Comparison of ENCODE assay signal across 13 cellular contexts in genomic region chr11:892106-892505, GRCh38. TPM values are rescaled to one million over a fixed set of nuclear protein-coding genes. Genes with fewer than 3 reads are reported as not detected.
A peak's percentile ranks its signal among the peaks of the same experiment; 100 is the strongest.
DNase-seq lines count a peak whose midpoint lies in the region; ATAC-seq and TF ChIP-seq lines count a peak whose summit lies in the region.
"Had no signal": no experiment of that assay in that cellular context is flagged by ENCODE, and none has a peak within 500 bp of the region (broad histone marks: within the 10 kb centered on the region; RNA-seq: fewer than 3 reads in every experiment).

No MANE protein-coding gene starts in this region.

- H3K9me3 Mint-ChIP-seq in osteocyte (ENCODE audit: unreplicated experiment) = no peaks in the 10 kb centered on the region
- H3K9me3 Mint-ChIP-seq in naive thymus-derived CD8-positive, alpha-beta T cell = no peaks in the 10 kb centered on the region

- peak; percentile 37 for TF ChIP-seq CTCF in astrocyte of the spinal cord (IDR thresholded peaks at IDR 0.05; ENCODE audit: low read depth, low read length)
- TF ChIP-seq CTCF in osteocyte (IDR thresholded peaks at IDR 0.05) = peak; percentile 23

- H3K4me3 ChIP-seq in astrocyte of the spinal cord (ENCODE audit: low read depth, low read length) = no peak overlapping the region
- H3K4me3 ChIP-seq: dorsolateral prefrontal cortex had no signal

- peak; percentile 32 for DNase-seq in NCI-H2227 (lab: John Stamatoyannopoulos, UW; ENCODE audit: unreplicated experiment)
- DNase-seq in NCI-H2227 treated with DMSO at 0.1 percent for 48 hours (lab: John Stamatoyannopoulos, UW) = no peak
- DNase-seq in astrocyte of the spinal cord (ENCODE audit: low read depth, low spot score) = no peak
- DNase-seq in osteocyte (ENCODE audit: extremely low spot score, unreplicated experiment) = no peak
- DNase-seq in naive thymus-derived CD8-positive, alpha-beta T cell = no peak
- no peak for DNase-seq in dedifferentiated amniotic fluid mesenchymal stem cell (ENCODE audit: extremely low spot score)
- DNase-seq: activated CD4-positive, alpha-beta T cell treated with anti-CD3 and anti-CD28 coated beads for 1 hour; activated T-cell treated with anti-CD3 and anti-CD28 coated beads, Interleukin-2, amount 50 U/mL, for 1 hour; dorsolateral prefrontal cortex; Kasumi-1; NCI-H2029; stimulated activated CD4-positive, alpha-beta T cell treated with anti-CD3 and anti-CD28 coated beads, Interleukin-1b, Interleukin-23, amount 100 ng/mL, for 48 hours; SW 1271 had no signal

- ATAC-seq in naive thymus-derived CD8-positive, alpha-beta T cell = no peak

- H3K4me1 Mint-ChIP-seq in osteocyte (ENCODE audit: unreplicated experiment) = peaks cover 1% of the 10 kb centered on the region
- peaks cover 0 to 7% (median 5%) of the 10 kb centered on the region in 4 donors for H3K4me1 Mint-ChIP-seq in naive thymus-derived CD8-positive, alpha-beta T cell

- POLR2A ChIA-PET in naive thymus-derived CD8-positive, alpha-beta T cell (lab: Charles Lee) = no interaction called here

- no peak overlapping the region for H3K27ac Mint-ChIP-seq in osteocyte (ENCODE audit: unreplicated experiment)
- peak overlapping the region in 1 of 10 donors; percentile 34 for H3K27ac Mint-ChIP-seq in naive thymus-derived CD8-positive, alpha-beta T cell

- in situ Hi-C loops in astrocyte of the spinal cord (cut with HindIII; ENCODE audit: low sequenced_read_pairs) = no loop called here

- no peaks in the 10 kb centered on the region for H3K27me3 Mint-ChIP-seq in osteocyte (ENCODE audit: unreplicated experiment)
- no peaks in the 10 kb centered on the region for H3K27me3 Mint-ChIP-seq in naive thymus-derived CD8-positive, alpha-beta T cell

- H3K36me3 Mint-ChIP-seq in osteocyte (ENCODE audit: unreplicated experiment) = peaks cover 7% of the 10 kb centered on the region
- H3K36me3 Mint-ChIP-seq in naive thymus-derived CD8-positive, alpha-beta T cell = peaks cover 0 to 4% (median 0%) of the 10 kb centered on the region in 3 donors

- no peak overlapping the region for H3K4me3 Mint-ChIP-seq in osteocyte (ENCODE audit: unreplicated experiment)
- no peak overlapping the region for H3K4me3 Mint-ChIP-seq in naive thymus-derived CD8-positive, alpha-beta T cell

RNA-seq across cellular contexts. Expression of gene CHID1, which starts 18.5 kb away (rescaled TPM):
- 112 and 120 TPM in 2 replicates for total RNA-seq in osteocyte
- total RNA-seq in naive thymus-derived CD8-positive, alpha-beta T cell = 10 to 100 TPM; 54.6 to 55.8 TPM
- 10 to 100 TPM; 50.2 to 61.5 (median 54.7) TPM for polyA plus RNA-seq in naive thymus-derived CD8-positive, alpha-beta T cell

RNA-seq across cellular contexts. Expression of gene AP2A2, which starts 33.6 kb away (rescaled TPM):
- 96.7 and 102 TPM in 2 replicates for total RNA-seq in osteocyte
- 10 to 100 TPM; 77.8 to 80.8 TPM for total RNA-seq in naive thymus-derived CD8-positive, alpha-beta T cell
- 10 to 100 TPM in 2 of 3 donors, 1 to 10 TPM in 1; 8.2 to 13.9 (median 11.6) TPM for polyA plus RNA-seq in naive thymus-derived CD8-positive, alpha-beta T cell

RNA-seq across cellular contexts. Expression of gene TSPAN4, which starts 49.5 kb away (rescaled TPM):
- total RNA-seq in osteocyte = 163 and 175 TPM in 2 replicates
- 1 to 10 TPM; 6.0 to 8.9 TPM for total RNA-seq in naive thymus-derived CD8-positive, alpha-beta T cell
- polyA plus RNA-seq in naive thymus-derived CD8-positive, alpha-beta T cell = 10 to 100 TPM in 1 of 3 donors, 1 to 10 TPM in 2; 7.2 to 12.8 (median 8.3) TPM

RNA-seq across cellular contexts. Expression of gene POLR2L, which starts 49.8 kb away (rescaled TPM):
- 170 and 193 TPM in 2 replicates for total RNA-seq in osteocyte
- 10 to 100 TPM; 50.3 to 50.6 TPM for total RNA-seq in naive thymus-derived CD8-positive, alpha-beta T cell
- 100 to 1,000 TPM in 1 of 3 donors, 10 to 100 TPM in 2; 96.5 to 102 (median 99.7) TPM for polyA plus RNA-seq in naive thymus-derived CD8-positive, alpha-beta T cell

RNA-seq across cellular contexts. Expression of gene CD151, which starts 59.4 kb away (rescaled TPM):
- 377 and 379 TPM in 2 replicates for total RNA-seq in osteocyte
- 10 to 100 TPM; 20.8 to 24.3 TPM for total RNA-seq in naive thymus-derived CD8-positive, alpha-beta T cell
- 10 to 100 TPM in 2 of 3 donors, 1 to 10 TPM in 1; 9.4 to 11.2 (median 10.2) TPM for polyA plus RNA-seq in naive thymus-derived CD8-positive, alpha-beta T cell

Comparison
In these comparisons a context has a peak if more than half of its experiments do, and no peak if none do; other contexts are left out.
1. RNA of gene TSPAN4, which starts 49.5 kb away (total RNA-seq): 163 to 175 TPM in osteocyte; 6.0 to 8.9 TPM in naive thymus-derived CD8-positive, alpha-beta T cell; every median in the first group is over 10 times any median in the second.